ENCODE assay signal across 9 cellular contexts in genomic region chr3:179852117-179852886, GRCh38.
DNase-seq lines count a peak whose midpoint lies in the region; ATAC-seq and TF ChIP-seq lines count a peak whose summit lies in the region.
"Had no signal": no experiment of that assay in that cellular context is flagged by ENCODE, and none has a peak within 500 bp of the region (broad histone marks: within the 10 kb centered on the region; RNA-seq: fewer than 3 reads in every experiment).

No MANE protein-coding gene starts in this region.

- H3K9me3 Mint-ChIP-seq in WTC11 = no peaks in the 10 kb centered on the region
- H3K9me3 Mint-ChIP-seq in naive thymus-derived CD8-positive, alpha-beta T cell = no peaks in the 10 kb centered on the region

- CTCF ChIA-PET in WTC11 (lab: Charles Lee) = interaction anchor here (0.6 to 3.3 kb wide), 22 partner anchors 9 to 788 kb away, joined by 3 to 24 read pairs (median 4); no protein-coding TSS in a partner anchor

- peaks cover 0 to 7% of the 10 kb centered on the region in 2 donors for H3K4me1 ChIP-seq in right atrium auricular region

- DNase-seq in Right ventricle myocardium superior = no peak
- DNase-seq in right atrium auricular region (ENCODE audit: low spot score) = no peak
- DNase-seq in WTC11 (ENCODE audit: low spot score) = peak; percentile 23
- peak; percentile 52 for DNase-seq in renal cortical epithelial cell (ENCODE audit: low read depth)
- no peak for DNase-seq in mucosa of gallbladder (ENCODE audit: low spot score)
- no peak for DNase-seq in SW 1271 (lab: John Stamatoyannopoulos, UW)
- DNase-seq in naive thymus-derived CD8-positive, alpha-beta T cell = no peak
- DNase-seq: right cardiac atrium had no signal

- H3K27ac Mint-ChIP-seq in WTC11 = no peak overlapping the region
- no peak overlapping the region for H3K27ac Mint-ChIP-seq in naive thymus-derived CD8-positive, alpha-beta T cell

- H3K27ac ChIP-seq in right atrium auricular region = no peak overlapping the region

- H3K27me3 Mint-ChIP-seq in WTC11 (ENCODE audit: low read depth) = no peaks in the 10 kb centered on the region
- H3K27me3 Mint-ChIP-seq in naive thymus-derived CD8-positive, alpha-beta T cell = peaks cover 0 to 3% (median 0%) of the 10 kb centered on the region in 5 donors

- no peaks in the 10 kb centered on the region for H3K36me3 Mint-ChIP-seq in WTC11
- no peaks in the 10 kb centered on the region for H3K36me3 Mint-ChIP-seq in naive thymus-derived CD8-positive, alpha-beta T cell

- no peak overlapping the region for H3K4me3 Mint-ChIP-seq in WTC11
- H3K4me3 Mint-ChIP-seq in naive thymus-derived CD8-positive, alpha-beta T cell = no peak overlapping the region

- intact Hi-C loops in Right ventricle myocardium superior (cut with DNase I) = no loop called here

- H3K4me1 Mint-ChIP-seq in WTC11 = no peaks in the 10 kb centered on the region
- H3K4me1 Mint-ChIP-seq in naive thymus-derived CD8-positive, alpha-beta T cell = no peaks in the 10 kb centered on the region

- peak; percentile 51 for ATAC-seq in Right ventricle myocardium superior (ENCODE audit: poor library complexity)
- peak; percentile 87 for ATAC-seq in HG03378 (IDR thresholded peaks at IDR 0.05; ENCODE audit: unreplicated experiment)
- ATAC-seq in WTC11 = peak; percentile 100
- no peak for ATAC-seq in naive thymus-derived CD8-positive, alpha-beta T cell

- TF ChIP-seq CTCF in right atrium auricular region (IDR thresholded peaks at IDR 0.05) (no peak), WTC11 (IDR thresholded peaks at IDR 0.05) (no peak)

- H3K36me3 ChIP-seq in right atrium auricular region = no peaks in the 10 kb centered on the region

- H3K4me3 ChIP-seq in right atrium auricular region = no peak overlapping the region

- H3K9me3 ChIP-seq in right atrium auricular region = no peaks in the 10 kb centered on the region

- no peaks in the 10 kb centered on the region for H3K27me3 ChIP-seq in right atrium auricular region

- POLR2A ChIA-PET in WTC11 (lab: Charles Lee) = interaction anchor here (0.6 kb wide), 1 partner anchor 128 kb away, joined by 4 read pairs; no protein-coding TSS in a partner anchor
- POLR2A ChIA-PET in naive thymus-derived CD8-positive, alpha-beta T cell (lab: Charles Lee) = no interaction called here

TF ChIP-seq in WTC11, 78 proteins besides CTCF, POLR2A, EP300 and RAD21:
- TF ChIP-seq, protein P1, sequence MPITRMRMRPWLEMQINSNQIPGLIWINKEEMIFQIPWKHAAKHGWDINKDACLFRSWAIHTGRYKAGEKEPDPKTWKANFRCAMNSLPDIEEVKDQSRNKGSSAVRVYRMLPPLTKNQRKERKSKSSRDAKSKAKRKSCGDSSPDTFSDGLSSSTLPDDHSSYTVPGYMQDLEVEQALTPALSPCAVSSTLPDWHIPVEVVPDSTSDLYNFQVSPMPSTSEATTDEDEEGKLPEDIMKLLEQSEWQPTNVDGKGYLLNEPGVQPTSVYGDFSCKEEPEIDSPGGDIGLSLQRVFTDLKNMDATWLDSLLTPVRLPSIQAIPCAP (CRISPR knock-in tag; IDR thresholded peaks at IDR 0.05) = no peak
- TF ChIP-seq MXD4 (CRISPR knock-in tag; IDR thresholded peaks at IDR 0.05; ENCODE audit: borderline replicate concordance) = no peak
- TF ChIP-seq, protein P2, sequence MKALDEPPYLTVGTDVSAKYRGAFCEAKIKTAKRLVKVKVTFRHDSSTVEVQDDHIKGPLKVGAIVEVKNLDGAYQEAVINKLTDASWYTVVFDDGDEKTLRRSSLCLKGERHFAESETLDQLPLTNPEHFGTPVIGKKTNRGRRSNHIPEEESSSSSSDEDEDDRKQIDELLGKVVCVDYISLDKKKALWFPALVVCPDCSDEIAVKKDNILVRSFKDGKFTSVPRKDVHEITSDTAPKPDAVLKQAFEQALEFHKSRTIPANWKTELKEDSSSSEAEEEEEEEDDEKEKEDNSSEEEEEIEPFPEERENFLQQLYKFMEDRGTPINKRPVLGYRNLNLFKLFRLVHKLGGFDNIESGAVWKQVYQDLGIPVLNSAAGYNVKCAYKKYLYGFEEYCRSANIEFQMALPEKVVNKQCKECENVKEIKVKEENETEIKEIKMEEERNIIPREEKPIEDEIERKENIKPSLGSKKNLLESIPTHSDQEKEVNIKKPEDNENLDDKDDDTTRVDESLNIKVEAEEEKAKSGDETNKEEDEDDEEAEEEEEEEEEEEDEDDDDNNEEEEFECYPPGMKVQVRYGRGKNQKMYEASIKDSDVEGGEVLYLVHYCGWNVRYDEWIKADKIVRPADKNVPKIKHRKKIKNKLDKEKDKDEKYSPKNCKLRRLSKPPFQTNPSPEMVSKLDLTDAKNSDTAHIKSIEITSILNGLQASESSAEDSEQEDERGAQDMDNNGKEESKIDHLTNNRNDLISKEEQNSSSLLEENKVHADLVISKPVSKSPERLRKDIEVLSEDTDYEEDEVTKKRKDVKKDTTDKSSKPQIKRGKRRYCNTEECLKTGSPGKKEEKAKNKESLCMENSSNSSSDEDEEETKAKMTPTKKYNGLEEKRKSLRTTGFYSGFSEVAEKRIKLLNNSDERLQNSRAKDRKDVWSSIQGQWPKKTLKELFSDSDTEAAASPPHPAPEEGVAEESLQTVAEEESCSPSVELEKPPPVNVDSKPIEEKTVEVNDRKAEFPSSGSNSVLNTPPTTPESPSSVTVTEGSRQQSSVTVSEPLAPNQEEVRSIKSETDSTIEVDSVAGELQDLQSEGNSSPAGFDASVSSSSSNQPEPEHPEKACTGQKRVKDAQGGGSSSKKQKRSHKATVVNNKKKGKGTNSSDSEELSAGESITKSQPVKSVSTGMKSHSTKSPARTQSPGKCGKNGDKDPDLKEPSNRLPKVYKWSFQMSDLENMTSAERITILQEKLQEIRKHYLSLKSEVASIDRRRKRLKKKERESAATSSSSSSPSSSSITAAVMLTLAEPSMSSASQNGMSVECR (CRISPR knock-in tag; IDR thresholded peaks at IDR 0.05; ENCODE audit: borderline replicate concordance) = no peak

Comparison
In these comparisons a context has a peak if more than half of its experiments do, and no peak if none do; other contexts are left out.
1. ATAC-seq: peak in Right ventricle myocardium superior (single experiment), HG03378 (single experiment) and WTC11 (single experiment); none in naive thymus-derived CD8-positive, alpha-beta T cell (0 of 2).
2. DNase-seq: peak in WTC11 (single experiment) and renal cortical epithelial cell (single experiment); none in Right ventricle myocardium superior (single experiment), right atrium auricular region (single experiment), mucosa of gallbladder (single experiment), SW 1271 (0 of 2) and naive thymus-derived CD8-positive, alpha-beta T cell (0 of 10).